7 cellular contexts compared by ENCODE assay signal in the genomic region with DNA sequence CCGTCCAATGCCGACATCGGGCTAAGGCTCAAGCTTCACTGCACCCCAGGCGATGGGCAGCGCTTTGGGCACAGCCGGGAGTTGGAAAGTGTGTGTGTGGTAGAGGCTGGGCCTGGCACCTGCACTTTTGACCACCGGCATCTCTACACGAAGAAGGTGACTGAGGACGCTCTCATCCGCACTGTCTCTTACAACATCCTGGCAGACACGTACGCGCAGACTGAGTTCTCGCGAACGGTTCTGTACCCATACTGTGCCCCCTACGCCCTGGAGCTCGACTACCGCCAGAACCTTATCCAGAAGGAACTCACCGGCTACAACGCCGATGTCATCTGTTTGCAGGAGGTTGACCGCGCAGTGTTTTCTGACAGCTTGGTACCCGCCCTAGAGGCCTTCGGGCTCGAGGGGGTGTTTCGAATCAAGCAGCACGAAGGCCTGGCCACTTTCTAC. TPM values are rescaled to one million over a fixed set of nuclear protein-coding genes. Genes with fewer than 3 reads are reported as not detected.
A peak's percentile ranks its signal among the peaks of the same experiment; 100 is the strongest.
DNase-seq lines count a peak whose midpoint lies in the region; ATAC-seq and TF ChIP-seq lines count a peak whose summit lies in the region.

No MANE protein-coding gene starts in this region.

- intact Hi-C loops in testis (cut with DNase I; ENCODE audit: low total_unique reads) = loop anchor here (10.0 kb wide), 1 partner anchor 198 kb away; a partner anchor contains a TSS

- ATAC-seq in GM18511 (IDR thresholded peaks at IDR 0.05; ENCODE audit: unreplicated experiment) = peak; percentile 15

- H3K27ac ChIP-seq in ectodermal cell (ENCODE audit: insufficient read depth, low read depth, low read length, poor library complexity, severe bottlenecking) (no peak overlapping the region), testis (peak overlapping the region in 1 of 2 donors; percentile 92)

- H3K36me3 ChIP-seq in ectodermal cell (ENCODE audit: control insufficient read depth, insufficient read depth, low read length) = peaks cover under 1% of the 10 kb centered on the region
- no peaks in the 10 kb centered on the region for H3K36me3 ChIP-seq in mucosa of stomach (ENCODE audit: control insufficient read depth, insufficient read depth, low read length)
- H3K36me3 ChIP-seq in testis (ENCODE audit: low read depth, missing control alignments) = no peaks in the 10 kb centered on the region

- H3K4me3 ChIP-seq in ectodermal cell (ENCODE audit: insufficient read depth, low read depth, low read length) (peak overlapping the region; percentile 88), mucosa of stomach (ENCODE audit: low read length) (peak overlapping the region; percentile 79), testis (peak overlapping the region; percentile 96 to 97)

- peak overlapping the region; percentile 86 for H3K9ac ChIP-seq in mucosa of stomach (ENCODE audit: low read length)

- WGBS in ectodermal cell, 2 experiments = 8 to 11% methylated on average over 29 of the region's 29 CpGs
- 1 to 4% methylated on average over 25 to 29 of the region's 29 CpGs for WGBS in testis, 2 donors

- H3K9me3 ChIP-seq in ectodermal cell (ENCODE audit: control insufficient read depth, low read length) (no peaks in the 10 kb centered on the region), mucosa of stomach (ENCODE audit: control insufficient read depth, low read length) (no peaks in the 10 kb centered on the region), testis (no peaks in the 10 kb centered on the region)

- no peak for TF ChIP-seq CTCF in testis (IDR thresholded peaks at IDR 0.05)

- DNase-seq in HUDEP-2 (lab: John Stamatoyannopoulos, UW; ENCODE audit: unreplicated experiment in 76 of 76) = peak in 45 of 76 experiments; percentile 4 to 54 (median 23)
- peak; percentile 53 for DNase-seq in activated CD4-positive, CD25-positive, alpha-beta regulatory T cell treated with anti-CD3 and anti-CD28 coated beads, Interleukin-2, amount 50 U/mL, for 72 hours
- DNase-seq in testis = peak; percentile 33
- DNase-seq in NCI-H1694 (lab: John Stamatoyannopoulos, UW) = no peak

- H3K4me1 ChIP-seq in ectodermal cell (ENCODE audit: control insufficient read depth, insufficient read depth, low read length) (peaks cover 12% of the 10 kb centered on the region), mucosa of stomach (ENCODE audit: control insufficient read depth, insufficient read depth, low read length) (peaks cover 5% of the 10 kb centered on the region), testis (peaks cover 22% of the 10 kb centered on the region)

- H3K27me3 ChIP-seq in ectodermal cell (ENCODE audit: control insufficient read depth, insufficient read depth, low read length, poor library complexity, severe bottlenecking) (no peaks in the 10 kb centered on the region), mucosa of stomach (ENCODE audit: control insufficient read depth, insufficient read depth, low read length) (no peaks in the 10 kb centered on the region), testis (no peaks in the 10 kb centered on the region)

- TF ChIP-seq POLR2A in testis (IDR thresholded peaks at IDR 0.05) = no peak

RNA-seq across cellular contexts. Expression of a gene that starts 1.0 kb away (rescaled TPM):
- 10.0 TPM for polyA plus RNA-seq in ectodermal cell (2013, experiment 1 of 4)
- 11.0 TPM for polyA plus RNA-seq in ectodermal cell (2013, experiment 2 of 4)
- polyA plus RNA-seq in ectodermal cell (2013, experiment 3 of 4) = 8.0 TPM
- 8.7 TPM for polyA plus RNA-seq in ectodermal cell (2013, experiment 4 of 4)
- total RNA-seq in testis = 10 to 100 TPM; 20.5 to 26.0 TPM
- polyA plus RNA-seq in testis (ENCODE audit: insufficient read depth, low read depth, low replicate concordance) = 9.9 TPM

RNA-seq across cellular contexts. Expression of a gene that starts 13.0 kb away (rescaled TPM):
- not detected for polyA plus RNA-seq in ectodermal cell (2013, experiment 1 of 4)
- polyA plus RNA-seq in ectodermal cell (2013, experiment 2 of 4) = 0.09 TPM
- 0.16 TPM for polyA plus RNA-seq in ectodermal cell (2013, experiment 3 of 4)
- not detected for polyA plus RNA-seq in ectodermal cell (2013, experiment 4 of 4)
- 10 to 100 TPM; 11.3 to 19.6 TPM for total RNA-seq in testis
- 15.7 TPM for polyA plus RNA-seq in testis (ENCODE audit: insufficient read depth, low read depth, low replicate concordance)

RNA-seq across cellular contexts. Expression of a gene that starts 40.0 kb away (rescaled TPM):
- polyA plus RNA-seq in ectodermal cell (2013, experiment 1 of 4) = 131 TPM
- polyA plus RNA-seq in ectodermal cell (2013, experiment 2 of 4) = 144 TPM
- 109 TPM for polyA plus RNA-seq in ectodermal cell (2013, experiment 3 of 4)
- polyA plus RNA-seq in ectodermal cell (2013, experiment 4 of 4) = 126 TPM
- total RNA-seq in testis = 100 to 1,000 TPM; 169 to 205 TPM
- 224 TPM for polyA plus RNA-seq in testis (ENCODE audit: insufficient read depth, low read depth, low replicate concordance)
